ENCODE assay signal across 1 cellular context in genomic region chr6:15661815-15662245, GRCh38.
TF ChIP-seq lines count a peak whose summit lies in the region.

No MANE protein-coding gene starts in this region.

TF ChIP-seq in H1, 55 proteins besides CTCF, POLR2A, EP300 and RAD21 (continued from another document):
- TF ChIP-seq CHD7 (IDR thresholded peaks at IDR 0.05; ENCODE audit: insufficient replicate concordance, low read length) (no peak), KDM4A (IDR thresholded peaks at IDR 0.05; ENCODE audit: low read depth, low read length, severe bottlenecking) (no peak), CHD2 (IDR thresholded peaks at IDR 0.05; ENCODE audit: low read length) (no peak), SP1 (IDR thresholded peaks at IDR 0.05; ENCODE audit: low read depth, low read length) (no peak)
- TF ChIP-seq, protein P1, sequence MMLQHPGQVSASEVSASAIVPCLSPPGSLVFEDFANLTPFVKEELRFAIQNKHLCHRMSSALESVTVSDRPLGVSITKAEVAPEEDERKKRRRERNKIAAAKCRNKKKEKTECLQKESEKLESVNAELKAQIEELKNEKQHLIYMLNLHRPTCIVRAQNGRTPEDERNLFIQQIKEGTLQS (IDR thresholded peaks at IDR 0.05; ENCODE audit: insufficient read depth, low read depth, low read length) = no peak
